ENCODE assay signal across 13 cellular contexts in genomic region chr10:22478555-22479334, GRCh38.
A peak's percentile ranks its signal among the peaks of the same experiment; 100 is the strongest.
DNase-seq lines count a peak whose midpoint lies in the region; ATAC-seq and TF ChIP-seq lines count a peak whose summit lies in the region.
"Had no signal": no experiment of that assay in that cellular context is flagged by ENCODE, and none has a peak within 500 bp of the region (broad histone marks: within the 10 kb centered on the region; RNA-seq: fewer than 3 reads in every experiment).

No MANE protein-coding gene starts in this region.

- no peaks in the 10 kb centered on the region for H3K9me3 ChIP-seq in HEK293 (ENCODE audit: control insufficient read depth, insufficient read depth, low read depth, low read length)

- no peak for ATAC-seq in HG03175 (IDR thresholded peaks at IDR 0.05; ENCODE audit: unreplicated experiment)

- in situ Hi-C loops in G401 (cut with HindIII; ENCODE audit: low sequenced_read_pairs): no loop called here

- peaks cover 18% of the 10 kb centered on the region for H3K4me1 ChIP-seq in HEK293 (ENCODE audit: control insufficient read depth, insufficient read depth, low read length)

- no peak for TF ChIP-seq CTCF in HEK293 (tag by site-specific recombination; IDR thresholded peaks at IDR 0.05)

- CTCF ChIA-PET in HEK293 (lab: Yijun Ruan, JAX): no interaction called here

- DNase-seq in OCI-M1 (lab: John Stamatoyannopoulos, UW) (peak; percentile 37), ecto neural progenitor cell (ENCODE audit: low spot score) (peak; percentile 45), substantia nigra (lab: John Stamatoyannopoulos, UW) (no peak), T-helper 9 cell (no peak), G401 (ENCODE audit: low spot score) (no peak)
- DNase-seq: GOT3, HFFc6, NCI-H1417 treated with DMSO at 0.1 percent for 48 hours, NCI-H2029, NCI-H2171 treated with DMSO at 0.1 percent for 48 hours had no signal

- no peak overlapping the region for H3K4me3 ChIP-seq in HEK293 (ENCODE audit: low read depth, low read length)

- H3K27ac ChIP-seq in HEK293 (ENCODE audit: extremely low read depth, low read depth, low read length): no peak overlapping the region; the same call in 1 of the 2 replicates
- H3K27ac ChIP-seq in substantia nigra (ENCODE audit: low read depth, low read length, poor library complexity, severe bottlenecking): peak overlapping the region; percentile 80
- H3K27ac ChIP-seq: RWPE1 had no signal

- no peaks in the 10 kb centered on the region for H3K36me3 ChIP-seq in HEK293 (ENCODE audit: control insufficient read depth in 2 of 2, insufficient read depth in 1 of 2, low read length in 2 of 2)

- POLR2A ChIA-PET in HEK293 (lab: Yijun Ruan, JAX): no interaction called here

TF ChIP-seq in HEK293, 187 proteins besides CTCF, POLR2A, EP300 and RAD21:
- no peak for TF ChIP-seq ZNF521 (tag by site-specific recombination; IDR thresholded peaks at IDR 0.05)
- 0 out of 2 replicates have a peak, but pooled peaks have one; percentile 2 for TF ChIP-seq TCF7L2 (IDR thresholded peaks at IDR 0.05; ENCODE audit: borderline replicate concordance, low read depth, low read length)
- no peak for TF ChIP-seq ZNF621 (tag by site-specific recombination; IDR thresholded peaks at IDR 0.05)
- no peak for TF ChIP-seq ZNF155 (tag by site-specific recombination; IDR thresholded peaks at IDR 0.05)
- TF ChIP-seq ZNF624 (tag by site-specific recombination; IDR thresholded peaks at IDR 0.05): no peak
- TF ChIP-seq, protein P1, sequence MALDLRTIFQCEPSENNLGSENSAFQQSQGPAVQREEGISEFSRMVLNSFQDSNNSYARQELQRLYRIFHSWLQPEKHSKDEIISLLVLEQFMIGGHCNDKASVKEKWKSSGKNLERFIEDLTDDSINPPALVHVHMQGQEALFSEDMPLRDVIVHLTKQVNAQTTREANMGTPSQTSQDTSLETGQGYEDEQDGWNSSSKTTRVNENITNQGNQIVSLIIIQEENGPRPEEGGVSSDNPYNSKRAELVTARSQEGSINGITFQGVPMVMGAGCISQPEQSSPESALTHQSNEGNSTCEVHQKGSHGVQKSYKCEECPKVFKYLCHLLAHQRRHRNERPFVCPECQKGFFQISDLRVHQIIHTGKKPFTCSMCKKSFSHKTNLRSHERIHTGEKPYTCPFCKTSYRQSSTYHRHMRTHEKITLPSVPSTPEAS (tag by site-specific recombination; IDR thresholded peaks at IDR 0.05): no peak
- TF ChIP-seq ZNF785 (tag by site-specific recombination; IDR thresholded peaks at IDR 0.05): no peak
- no peak for TF ChIP-seq ZNF138 (tag by site-specific recombination; IDR thresholded peaks at IDR 0.05; ENCODE audit: borderline replicate concordance)
- peak; percentile 37 for TF ChIP-seq ZFHX2 (tag by site-specific recombination; conservative IDR thresholded peaks at IDR 0.05)
- TF ChIP-seq ZSCAN16 (tag by site-specific recombination; IDR thresholded peaks at IDR 0.05): no peak

Comparison
In these comparisons a context has a peak if more than half of its experiments do, and no peak if none do; other contexts are left out.
1. DNase-seq: peak in OCI-M1 (single experiment) and ecto neural progenitor cell (single experiment); none in substantia nigra (0 of 49), T-helper 9 cell (single experiment) and G401 (single experiment).